Comparison of ENCODE assay signal across 1 cellular context in genomic region chr4:665381-665750, GRCh38.
TF ChIP-seq lines count a peak whose summit lies in the region.

No MANE protein-coding gene starts in this region.

TF ChIP-seq in GM23338, 12 proteins besides CTCF, POLR2A, EP300 and RAD21:
- no peak for TF ChIP-seq ZNF462 (CRISPR knock-in tag; IDR thresholded peaks at IDR 0.05)
- TF ChIP-seq CREB1 (CRISPR knock-in tag; IDR thresholded peaks at IDR 0.05; ENCODE audit: low read depth), result no peak
